Comparison of ENCODE assay signal across 15 cellular contexts in the genomic region with DNA sequence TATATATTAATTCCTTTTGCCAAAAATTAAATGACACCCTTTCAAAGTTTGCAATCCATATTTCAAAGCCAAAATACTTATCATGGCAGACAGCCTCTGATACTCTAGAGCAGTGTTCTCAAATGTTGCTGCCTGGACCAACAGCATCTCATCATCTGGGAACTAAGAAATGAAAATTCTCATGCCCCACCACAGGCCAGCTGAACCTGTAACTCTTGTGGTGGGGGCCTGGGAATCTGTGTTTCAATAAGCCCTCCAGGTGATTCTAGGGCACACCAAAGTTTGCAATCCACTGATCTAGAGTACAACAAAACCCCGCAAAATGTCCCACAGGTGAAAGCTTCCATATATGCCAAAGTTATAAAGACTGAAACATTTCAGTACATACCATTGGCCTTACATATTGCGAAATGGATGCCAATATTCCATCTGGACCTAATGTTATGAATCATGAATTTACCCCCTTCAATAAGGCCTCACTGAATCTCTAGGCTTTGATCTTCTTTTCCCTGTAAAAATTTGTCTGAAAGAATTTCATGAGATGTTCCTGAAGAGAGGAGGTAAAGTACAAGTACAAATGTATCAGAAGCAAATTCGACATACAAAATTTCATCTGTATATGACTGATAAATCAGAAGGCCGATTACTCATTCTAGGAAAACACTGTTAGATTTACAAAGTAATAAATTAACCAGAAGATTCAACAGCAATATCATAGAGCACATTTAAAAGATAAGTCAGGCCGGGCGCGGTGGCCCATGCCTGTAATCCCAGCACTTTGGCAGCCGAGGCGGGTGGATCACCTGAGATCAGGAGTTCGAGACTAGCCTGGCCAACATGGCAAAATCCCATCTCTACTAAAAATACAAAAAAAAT. TPM values are rescaled to one million over a fixed set of nuclear protein-coding genes. Genes with fewer than 3 reads are reported as not detected.
DNase-seq lines count a peak whose midpoint lies in the region; ATAC-seq, FAIRE-seq and TF ChIP-seq lines count a peak whose summit lies in the region.
"Had no signal": no experiment of that assay in that cellular context is flagged by ENCODE, and none has a peak within 500 bp of the region (broad histone marks: within the 10 kb centered on the region; RNA-seq: fewer than 3 reads in every experiment).

No MANE protein-coding gene starts in this region.

- H3K27ac Mint-ChIP-seq in CD4-positive, alpha-beta T cell: peak overlapping the region; percentile 78
- H3K27ac Mint-ChIP-seq in activated T-helper 2 cell treated with anti-CD3 and anti-CD28 coated beads, Interferon-gamma antibody, Interleukin-2, Interleukin-4, amounts not matched to agents 10 μg/mL and 5 μg/mL and 100 μg/mL, durations not matched to agents 14 hours and 24 hours and 36 hours: peak overlapping the region; percentile 15

- TF ChIP-seq EP300 in HepG2 (IDR thresholded peaks at IDR 0.05; ENCODE audit: low read depth in 2 of 2, low read length in 2 of 2) (no peak), HepG2 (CRISPR knock-in tag; IDR thresholded peaks at IDR 0.05; ENCODE audit: borderline replicate concordance) (no peak)

- H3K4me2 ChIP-seq in HepG2 (ENCODE audit: low read depth, low read length) (no peak overlapping the region), Karpas-422 (ENCODE audit: low read depth, low read length, poor library complexity, severe bottlenecking) (no peak overlapping the region)

- peak overlapping the region; percentile 48 for H3K4me3 Mint-ChIP-seq in CD4-positive, alpha-beta T cell
- H3K4me3 Mint-ChIP-seq in activated T-helper 2 cell treated with anti-CD3 and anti-CD28 coated beads, Interferon-gamma antibody, Interleukin-2, Interleukin-4, amounts not matched to agents 10 μg/mL and 5 μg/mL and 100 μg/mL, durations not matched to agents 14 hours and 24 hours and 36 hours (ENCODE audit: low read depth): no peak overlapping the region

- H3K79me2 ChIP-seq in HepG2 (ENCODE audit: insufficient read depth, low read length) (peaks cover 79% of the 10 kb centered on the region), Karpas-422 (ENCODE audit: low read length) (peaks cover 99% of the 10 kb centered on the region)

- no peak for ATAC-seq in CD4-positive, alpha-beta T cell (ENCODE audit: poor library complexity)
- ATAC-seq in HepG2: no peak
- ATAC-seq in GM18520 (IDR thresholded peaks at IDR 0.05; ENCODE audit: unreplicated experiment): no peak
- ATAC-seq: SK-N-SH treated with all-trans-retinoic acid at 6 μM for 48 hours had no signal

- no peaks in the 10 kb centered on the region for H3K27me3 ChIP-seq in CD4-positive, alpha-beta T cell (ENCODE audit: control insufficient read depth, insufficient read depth, low read length)
- H3K27me3 ChIP-seq in HepG2 (ENCODE audit: control insufficient read depth in 1 of 2, insufficient read depth in 2 of 2, low read length in 2 of 2) (no peaks in the 10 kb centered on the region), Karpas-422 (ENCODE audit: low read length) (no peaks in the 10 kb centered on the region)
- H3K27me3 ChIP-seq: BE2C had no signal

- H3K27me3 Mint-ChIP-seq in CD4-positive, alpha-beta T cell: no peaks in the 10 kb centered on the region
- no peaks in the 10 kb centered on the region for H3K27me3 Mint-ChIP-seq in activated T-helper 2 cell treated with anti-CD3 and anti-CD28 coated beads, Interferon-gamma antibody, Interleukin-2, Interleukin-4, amounts not matched to agents 10 μg/mL and 5 μg/mL and 100 μg/mL, durations not matched to agents 14 hours and 24 hours and 36 hours (ENCODE audit: low read depth)

- CTCF ChIA-PET in CD4-positive, alpha-beta T cell (lab: Charles Lee): interaction anchor here (0.7 to 2.0 kb wide), 3 partner anchors 26 to 1733 kb away, joined by 3 to 7 read pairs (median 3); no protein-coding TSS in a partner anchor
- CTCF ChIA-PET in HepG2 (lab: Yijun Ruan, JAX; ENCODE audit: low intra/inter-chr PET ratio, low total read pairs): no interaction called here

- H3K9ac ChIP-seq in HepG2 (ENCODE audit: insufficient read depth, low read depth, low read length) (no peak overlapping the region), Karpas-422 (ENCODE audit: low read length) (no peak overlapping the region)

- H3K9me2 ChIP-seq in Karpas-422 (replicated peaks; ENCODE audit: insufficient read depth, low read length): no peaks in the 10 kb centered on the region

- no peak for DNase-seq in CD4-positive, alpha-beta T cell
- DNase-seq in GM19239 (ENCODE audit: insufficient read length, low spot score) (no peak), HepG2 (ENCODE audit: low spot score) (no peak), NCI-H1694 (lab: John Stamatoyannopoulos, UW) (no peak), Karpas-422 (no peak), DMS79 treated with DMSO at 0.1 percent for 48 hours (lab: John Stamatoyannopoulos, UW) (no peak)
- no peak for DNase-seq in activated T-helper 2 cell treated with anti-CD3 and anti-CD28 coated beads, Interferon-gamma antibody, Interleukin-2, Interleukin-4, amounts not matched to agents 10 μg/mL and 5 μg/mL and 100 μg/mL, durations not matched to agents 14 hours and 24 hours and 36 hours (ENCODE audit: low spot score)
- DNase-seq: BE2C; effector memory CD4-positive, alpha-beta T cell; NCI-H2171; OCI-M1; retina had no signal

- H2AFZ ChIP-seq in HepG2 (ENCODE audit: low read length) (no peak overlapping the region), Karpas-422 (ENCODE audit: low read length) (no peak overlapping the region)

- H3K4me1 ChIP-seq in HepG2 (ENCODE audit: insufficient read depth, low read length): peaks cover 27% of the 10 kb centered on the region
- H3K4me1 ChIP-seq in Karpas-422 (ENCODE audit: low read length): peaks cover 47% of the 10 kb centered on the region
- H3K4me1 ChIP-seq: BE2C had no signal

- TF ChIP-seq POLR2A in HepG2 (IDR thresholded peaks at IDR 0.05; ENCODE audit: insufficient read depth in 1 of 2, low read depth in 2 of 2, low read length in 2 of 2): no peak

- in situ Hi-C loops in HepG2 (cut with HindIII; ENCODE audit: extremely low pct_ligation_motif_present, low pct_unique_long_range_greater_than_20kb): no loop called here

- peaks cover 0 to 10% of the 10 kb centered on the region in 2 experiments; a peak in 2 of 5 replicates for H3K36me3 ChIP-seq in HepG2 (replicated peaks in 1 of 2; ENCODE audit: control insufficient read depth in 1 of 2, insufficient read depth in 2 of 2, low read length in 2 of 2)
- H3K36me3 ChIP-seq in Karpas-422 (ENCODE audit: insufficient read depth, low read length): peaks cover 13% of the 10 kb centered on the region; the same call in 1 of the 2 replicates
- H3K36me3 ChIP-seq: BE2C had no signal

- 94% methylated on average over 10 of the region's 10 CpGs for WGBS in HepG2 (ENCODE audit: low lambda C conversion rate)

- no peak for TF ChIP-seq CTCF in CD4-positive, alpha-beta T cell (IDR thresholded peaks at IDR 0.05)
- no peak for TF ChIP-seq CTCF in HepG2 (CRISPR knock-in tag; IDR thresholded peaks at IDR 0.05)

- peaks cover 50% of the 10 kb centered on the region for H3K36me3 Mint-ChIP-seq in CD4-positive, alpha-beta T cell (ENCODE audit: low read depth)
- peaks cover 27% of the 10 kb centered on the region for H3K36me3 Mint-ChIP-seq in activated T-helper 2 cell treated with anti-CD3 and anti-CD28 coated beads, Interferon-gamma antibody, Interleukin-2, Interleukin-4, amounts not matched to agents 10 μg/mL and 5 μg/mL and 100 μg/mL, durations not matched to agents 14 hours and 24 hours and 36 hours (ENCODE audit: low read depth)

- no peaks in the 10 kb centered on the region for H3K9me3 Mint-ChIP-seq in CD4-positive, alpha-beta T cell
- peaks cover 9% of the 10 kb centered on the region for H3K9me3 Mint-ChIP-seq in activated T-helper 2 cell treated with anti-CD3 and anti-CD28 coated beads, Interferon-gamma antibody, Interleukin-2, Interleukin-4, amounts not matched to agents 10 μg/mL and 5 μg/mL and 100 μg/mL, durations not matched to agents 14 hours and 24 hours and 36 hours

- FAIRE-seq in GM19239 (lab: Jason Lieb, UNC): peak; percentile 77
- FAIRE-seq in HepG2 (lab: Jason Lieb, UNC): no peak
- FAIRE-seq: keratinocyte had no signal

- H3K9me3 ChIP-seq in CD4-positive, alpha-beta T cell (ENCODE audit: control insufficient read depth, low read length): no peaks in the 10 kb centered on the region
- H3K9me3 ChIP-seq in HepG2 (ENCODE audit: low read length) (no peaks in the 10 kb centered on the region), Karpas-422 (ENCODE audit: low read length) (no peaks in the 10 kb centered on the region)
- H3K9me3 ChIP-seq: BE2C had no signal

- H4K20me1 ChIP-seq in HepG2 (ENCODE audit: insufficient read depth, low read length): peaks cover 14% of the 10 kb centered on the region
- H4K20me1 ChIP-seq in Karpas-422 (ENCODE audit: insufficient read depth, low read depth, low read length): no peaks in the 10 kb centered on the region

- no peak for TF ChIP-seq RAD21 in HepG2 (CRISPR knock-in tag; IDR thresholded peaks at IDR 0.05)

- intact Hi-C loops in CD4-positive, alpha-beta T cell (cut with DNase I, micrococcal nuclease): loop anchor here (2.0 to 10.0 kb wide), 3 partner anchors 317 to 637 kb away; a partner anchor contains a TSS
- intact Hi-C loops in activated T-helper 2 cell treated with anti-CD3 and anti-CD28 coated beads, Interferon-gamma antibody, Interleukin-2, Interleukin-4, amounts not matched to agents 10 μg/mL and 5 μg/mL and 100 μg/mL, durations not matched to agents 14 hours and 24 hours and 36 hours (cut with micrococcal nuclease): loop anchor here (5.0 kb wide), 1 partner anchor 635 kb away; no protein-coding TSS in a partner anchor
- intact Hi-C loops in HepG2 (cut with micrococcal nuclease; ENCODE audit: unreplicated experiment): no loop called here

- H3K4me1 Mint-ChIP-seq in CD4-positive, alpha-beta T cell (ENCODE audit: low read depth): peaks cover 70% of the 10 kb centered on the region
- H3K4me1 Mint-ChIP-seq in activated T-helper 2 cell treated with anti-CD3 and anti-CD28 coated beads, Interferon-gamma antibody, Interleukin-2, Interleukin-4, amounts not matched to agents 10 μg/mL and 5 μg/mL and 100 μg/mL, durations not matched to agents 14 hours and 24 hours and 36 hours (ENCODE audit: low read depth): peaks cover 27% of the 10 kb centered on the region

- BruUV-seq in HepG2 (replicated peaks; lab: Mats Ljungman, UMichigan): no TSS peak

- H3K4me3 ChIP-seq in HepG2 (replicated peaks in 1 of 3; ENCODE audit: insufficient read depth in 1 of 3, low read depth in 2 of 3, low read length in 3 of 3) (no peak overlapping the region), Karpas-422 (ENCODE audit: low read length) (no peak overlapping the region)

- POLR2A ChIA-PET in CD4-positive, alpha-beta T cell (lab: Charles Lee): interaction anchor here (0.6 to 7.8 kb wide), 7 partner anchors 13 to 579 kb away, joined by 3 to 93 read pairs (median 4); a partner anchor contains a TSS
- POLR2A ChIA-PET in HepG2 (lab: Yijun Ruan, JAX): no interaction called here

- H3K27ac ChIP-seq in CD4-positive, alpha-beta T cell (ENCODE audit: low read depth, low read length): no peak overlapping the region
- H3K27ac ChIP-seq in HepG2 (ENCODE audit: extremely low read length, insufficient read depth, low read length) (no peak overlapping the region), Karpas-422 (ENCODE audit: low read length) (no peak overlapping the region)

RNA-seq across cellular contexts. Expression of a gene that starts 25.3 kb away (rescaled TPM):
- total RNA-seq in CD4-positive, alpha-beta T cell: 100 to 1,000 TPM; 173 to 181 TPM
- 35.3 and 35.4 TPM in 2 replicates for total RNA-seq in activated T-helper 2 cell treated with anti-CD3 and anti-CD28 coated beads, Interferon-gamma antibody, Interleukin-2, Interleukin-4, amounts not matched to agents 10 μg/mL and 5 μg/mL and 100 μg/mL, durations not matched to agents 14 hours and 24 hours and 36 hours
- total RNA-seq in HepG2 (2016; rRNA removed; fragmentation: Illumina TruSeq; extraction: Trizol): 23.6 and 28.7 TPM in 2 replicates
- total RNA-seq in HepG2 (2016; cell fraction: cytosol; rRNA removed; fragmentation: Illumina TruSeq; extraction: Trizol; ENCODE audit: low read depth): 18.0 and 19.2 TPM in 2 replicates
- total RNA-seq in HepG2 (2016; cell fraction: insoluble cytoplasmic fraction; rRNA removed; fragmentation: Illumina TruSeq; extraction: Trizol): 25.1 and 29.8 TPM in 2 replicates
- 26.1 and 31.2 TPM in 2 replicates for total RNA-seq in HepG2 (2016; cell fraction: membrane; rRNA removed; fragmentation: Illumina TruSeq; extraction: Trizol)
- 55.1 and 59.9 TPM in 2 replicates for total RNA-seq in HepG2 (2016; cell fraction: nucleus; rRNA removed; fragmentation: Illumina TruSeq; extraction: Trizol)
- 39.2 and 44.2 TPM in 2 replicates for polyA plus RNA-seq in HepG2 (2011; rRNA removed)
- 24.6 and 24.8 TPM in 2 replicates for polyA plus RNA-seq in HepG2 (2011; cell fraction: cytosol; rRNA removed)
- 51.1 and 64.3 TPM in 2 replicates for polyA plus RNA-seq in HepG2 (2011; cell fraction: nucleus; rRNA removed)
- polyA plus RNA-seq in HepG2 (2012): 11.5 and 11.9 TPM in 2 replicates
- 20.3 and 20.7 TPM in 2 replicates for polyA plus RNA-seq in HepG2 (2016; cell fraction: cytosol; fragmentation: Illumina TruSeq; extraction: Trizol; ENCODE audit: low read depth)
- polyA plus RNA-seq in HepG2 (2016; cell fraction: insoluble cytoplasmic fraction; fragmentation: Illumina TruSeq; extraction: Trizol; ENCODE audit: low read depth): 22.1 and 22.7 TPM in 2 replicates
- polyA plus RNA-seq in HepG2 (2016; cell fraction: membrane; fragmentation: Illumina TruSeq; extraction: Trizol; ENCODE audit: low read depth): 22.4 and 25.4 TPM in 2 replicates
- polyA plus RNA-seq in HepG2 (2016; cell fraction: nucleus; fragmentation: Illumina TruSeq; extraction: Trizol; ENCODE audit: insufficient read depth, low read depth): 67.0 and 70.2 TPM in 2 replicates
- 49.8 and 55.1 TPM in 2 replicates for polyA minus RNA-seq in HepG2 (2011; rRNA and poly(A)+ RNA removed; ENCODE audit: low replicate concordance)
- 15.8 and 17.6 TPM in 2 replicates for polyA minus RNA-seq in HepG2 (2011; cell fraction: cytosol; rRNA and poly(A)+ RNA removed)
- 112 and 118 TPM in 2 replicates for polyA minus RNA-seq in HepG2 (2011; cell fraction: nucleus; rRNA and poly(A)+ RNA removed)
- 35.6 and 56.9 TPM in 2 replicates for total RNA-seq in Karpas-422 (2014; rRNA removed; shearing (Covaris generic); ENCODE audit: low replicate concordance)
